Comparison of ENCODE assay signal across 8 cellular contexts in the genomic region with DNA sequence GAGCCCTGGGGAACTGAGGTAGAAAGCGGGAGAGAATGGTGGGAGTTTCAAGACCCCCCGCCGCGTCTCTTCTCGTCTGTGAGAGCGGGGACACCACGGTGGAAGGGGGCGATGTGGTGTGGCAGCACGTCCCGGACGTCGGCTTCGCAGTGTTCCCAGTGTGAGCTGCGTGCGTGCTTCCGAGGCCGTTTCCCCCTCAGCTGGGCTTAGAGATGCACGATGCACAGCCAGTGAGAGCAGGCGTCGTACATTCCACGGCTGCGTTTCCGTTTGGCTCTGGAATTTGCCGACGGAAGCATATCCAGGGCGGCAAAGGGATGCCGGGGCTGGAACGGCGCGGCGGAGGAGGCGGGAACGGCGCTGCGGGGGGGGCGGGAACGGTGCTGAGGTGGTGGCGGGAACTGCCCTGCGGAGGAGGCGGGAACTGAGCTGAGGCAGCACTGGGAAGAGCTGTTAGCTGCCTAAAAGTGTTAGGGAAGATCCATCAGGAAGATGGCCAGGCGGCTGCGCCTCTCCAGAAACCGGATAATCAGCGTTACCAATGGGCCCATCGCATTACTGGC. TPM values are rescaled to one million over a fixed set of nuclear protein-coding genes. Genes with fewer than 3 reads are reported as not detected.
DNase-seq lines count a peak whose midpoint lies in the region; ATAC-seq, FAIRE-seq and TF ChIP-seq lines count a peak whose summit lies in the region.

No MANE protein-coding gene starts in this region.

- TF ChIP-seq POLR2A in breast epithelium (IDR thresholded peaks at IDR 0.05) (no peak), GM12891 (IDR thresholded peaks at IDR 0.05; ENCODE audit: low read depth, low read length) (no peak)

- FAIRE-seq in GM12891 (lab: Jason Lieb, UNC): no peak

- H3K4me3 ChIP-seq in BLaER1 treated with 17β-estradiol and CSF1 and Interleukin-3, amounts not matched to agents 10 nM and 100 nM: peak overlapping the region; percentile 40 to 65 (median 50); a peak in 19 of 20 replicates
- peak overlapping the region; percentile 14 to 70 (median 48) for H3K4me3 ChIP-seq in breast epithelium
- H3K4me3 ChIP-seq in skeletal muscle tissue (ENCODE audit: low read length in 3 of 3): peak overlapping the region; percentile 44 to 70 (median 66)

- no peaks in the 10 kb centered on the region for H4K20me1 ChIP-seq in BLaER1 treated with 17β-estradiol and CSF1 and Interleukin-3, amounts not matched to agents 10 nM and 100 nM

- peaks cover 45 to 67% (median 54%) of the 10 kb centered on the region in 10 experiments for H3K4me1 ChIP-seq in BLaER1 treated with 17β-estradiol and CSF1 and Interleukin-3, amounts not matched to agents 10 nM and 100 nM
- H3K4me1 ChIP-seq in breast epithelium: no peaks in the 10 kb centered on the region
- peaks cover 21 to 35% (median 33%) of the 10 kb centered on the region in 3 donors for H3K4me1 ChIP-seq in skeletal muscle tissue (ENCODE audit: control insufficient read depth in 3 of 3, insufficient read depth in 3 of 3, low read length in 3 of 3)

- H3K9ac ChIP-seq in BLaER1 treated with 17β-estradiol and CSF1 and Interleukin-3, amounts not matched to agents 10 nM and 100 nM: peak overlapping the region; percentile 15 to 69 (median 63); a peak in 18 of 22 replicates
- H3K9ac ChIP-seq in skeletal muscle tissue (ENCODE audit: low read depth in 1 of 3, low read length in 3 of 3): peak overlapping the region; percentile 55 to 75 (median 65)

- peaks cover 0 to 27% (median 10%) of the 10 kb centered on the region in 11 experiments; a peak in 14 of 22 replicates for H3K36me3 ChIP-seq in BLaER1 treated with 17β-estradiol and CSF1 and Interleukin-3, amounts not matched to agents 10 nM and 100 nM
- H3K36me3 ChIP-seq in breast epithelium (no peaks in the 10 kb centered on the region), skeletal muscle tissue (ENCODE audit: control insufficient read depth in 3 of 3, insufficient read depth in 3 of 3, low read length in 3 of 3) (no peaks in the 10 kb centered on the region)

- intact Hi-C loops in breast epithelium (cut with DNase I; ENCODE audit: low total_unique reads): no loop called here

- ATAC-seq in HG03432 (IDR thresholded peaks at IDR 0.05; ENCODE audit: unreplicated experiment): no peak

- H3K27me3 ChIP-seq in BLaER1 treated with 17β-estradiol and CSF1 and Interleukin-3, amounts not matched to agents 10 nM and 100 nM: no peaks in the 10 kb centered on the region
- H3K27me3 ChIP-seq in breast epithelium: no peaks in the 10 kb centered on the region
- H3K27me3 ChIP-seq in skeletal muscle tissue (ENCODE audit: control insufficient read depth in 3 of 3, insufficient read depth in 3 of 3, low read length in 3 of 3): peaks cover 0 to 30% (median 14%) of the 10 kb centered on the region in 3 donors

- TF ChIP-seq CTCF in breast epithelium (IDR thresholded peaks at IDR 0.05): no peak

- DNase-seq in HuH-7 (ENCODE audit: low spot score): peak; percentile 90
- no peak for DNase-seq in breast epithelium (ENCODE audit: low spot score in 2 of 2)
- DNase-seq in islet precursor cell: peak; percentile 86
- DNase-seq in GM12891 (ENCODE audit: insufficient read length, low spot score): no peak
- no peak for DNase-seq in stimulated activated CD8-positive, alpha-beta memory T cell treated with anti-CD3 and anti-CD28 coated beads, Interleukin-4, amount 100 ng/mL, for 48 hours

- peak overlapping the region; percentile 69 to 93 (median 80) for H3K4me2 ChIP-seq in BLaER1 treated with 17β-estradiol and CSF1 and Interleukin-3, amounts not matched to agents 10 nM and 100 nM

- peak overlapping the region in 9 of 11 experiments; percentile 17 to 71 (median 66); a peak in 16 of 22 replicates for H3K27ac ChIP-seq in BLaER1 treated with 17β-estradiol and CSF1 and Interleukin-3, amounts not matched to agents 10 nM and 100 nM
- H3K27ac ChIP-seq in breast epithelium (peak overlapping the region; percentile 60 to 88), skeletal muscle tissue (ENCODE audit: low read depth, low read length) (peak overlapping the region; percentile 77)

- H3K9me3 ChIP-seq in BLaER1 treated with 17β-estradiol and CSF1 and Interleukin-3, amounts not matched to agents 10 nM and 100 nM (replicated peaks in 1 of 11): peaks cover 31 to 59% (median 46%) of the 10 kb centered on the region in 11 experiments
- H3K9me3 ChIP-seq in breast epithelium: peaks cover 5 to 16% of the 10 kb centered on the region in 2 donors
- peaks cover 4 to 6% (median 5%) of the 10 kb centered on the region in 3 donors for H3K9me3 ChIP-seq in skeletal muscle tissue (ENCODE audit: control insufficient read depth in 3 of 3, low read length in 3 of 3)

TF ChIP-seq in GM12891, 5 proteins besides CTCF, POLR2A, EP300 and RAD21:
- TF ChIP-seq PAX5 (IDR thresholded peaks at IDR 0.05; ENCODE audit: insufficient read depth, low read length, severe bottlenecking) (no peak), POLR2AphosphoS5 (IDR thresholded peaks at IDR 0.05; ENCODE audit: low read depth, low read length) (no peak), POU2F2 (IDR thresholded peaks at IDR 0.05; ENCODE audit: low read depth, low read length) (no peak), SPI1 (IDR thresholded peaks at IDR 0.05; ENCODE audit: low read depth, low read length) (no peak), TAF1 (IDR thresholded peaks at IDR 0.05; ENCODE audit: low read depth, low read length) (no peak)

RNA-seq across cellular contexts. Expression of gene KIF25, which starts 37.7 kb away (rescaled TPM):
- total RNA-seq in breast epithelium: under 1 TPM in 1 of 3 donors, not detected in 2; 0.66 TPM
- total RNA-seq in skeletal muscle tissue: not detected
- not detected for polyA plus RNA-seq in GM12891 (2012; ENCODE audit: low read depth, missing spikeins)

RNA-seq across cellular contexts. Expression of gene FRMD1, which starts 43.8 kb away (rescaled TPM):
- total RNA-seq in breast epithelium (under 1 TPM; 0.29 to 0.96 (median 0.66) TPM), skeletal muscle tissue (not detected)
- polyA plus RNA-seq in GM12891 (2012; ENCODE audit: low read depth, missing spikeins): 0.08 TPM

Comparison
In these comparisons a context has a peak if more than half of its experiments do, and no peak if none do; other contexts are left out.
1. DNase-seq: peak in HuH-7 (single experiment) and islet precursor cell (single experiment); none in breast epithelium (0 of 2), GM12891 (single experiment) and stimulated activated CD8-positive, alpha-beta memory T cell treated with anti-CD3 and anti-CD28 coated beads, Interleukin-4, amount 100 ng/mL, for 48 hours (single experiment).
2. Peak in every context shown above with its lines, with median percentiles within 50 percentile points of each other: H3K27ac ChIP-seq and H3K4me3 ChIP-seq.